ENCODE assay signal across 31 cellular contexts in genomic region chr2:175304541-175304940, GRCh38.
DNase-seq lines count a peak whose midpoint lies in the region; ATAC-seq, FAIRE-seq and TF ChIP-seq lines count a peak whose summit lies in the region.
"Had no signal": no experiment of that assay in that cellular context is flagged by ENCODE, and none has a peak within 500 bp of the region (broad histone marks: within the 10 kb centered on the region; RNA-seq: fewer than 3 reads in every experiment).

No MANE protein-coding gene starts in this region.

- H3K9me3 ChIP-seq in mucosa of descending colon = no peaks in the 10 kb centered on the region
- no peaks in the 10 kb centered on the region for H3K9me3 ChIP-seq in small intestine (ENCODE audit: control insufficient read depth, low read depth)
- H3K9me3 ChIP-seq: A549; BE2C; BLaER1; BLaER1 treated with 17β-estradiol and CSF1 and Interleukin-3, amounts not matched to agents 10 nM and 100 nM; Caco-2 had no signal

- H3K4me3 ChIP-seq in mucosa of descending colon (no peak overlapping the region), small intestine (ENCODE audit: low read depth in 1 of 2, low read length in 2 of 2) (no peak overlapping the region)
- H3K4me3 ChIP-seq: A549; BLaER1; BLaER1 treated with 17β-estradiol and CSF1 and Interleukin-3, amounts not matched to agents 10 nM and 100 nM had no signal

- no peaks in the 10 kb centered on the region for H3K4me1 ChIP-seq in mucosa of descending colon (ENCODE audit: low read depth)
- H3K4me1 ChIP-seq in small intestine (ENCODE audit: control insufficient read depth in 2 of 2, insufficient read depth in 1 of 2, low read depth in 1 of 2, low read length in 1 of 2) = peaks cover 0 to 2% of the 10 kb centered on the region in 2 donors
- H3K4me1 ChIP-seq: A549; BE2C; BLaER1; BLaER1 treated with 17β-estradiol and CSF1 and Interleukin-3, amounts not matched to agents 10 nM and 100 nM; Caco-2 had no signal

- no peak for FAIRE-seq in small intestine (lab: Jason Lieb, UNC)
- FAIRE-seq: A204.1, A549, D721Med had no signal

- no peak for TF ChIP-seq CTCF in mucosa of descending colon (IDR thresholded peaks at IDR 0.05)

- ATAC-seq in mucosa of descending colon (peak; percentile 63), GM19395 (IDR thresholded peaks at IDR 0.05; ENCODE audit: unreplicated experiment) (no peak)
- ATAC-seq: A549; CD8-positive, alpha-beta T cell had no signal

- H3K27ac ChIP-seq in small intestine (ENCODE audit: low read depth in 1 of 2, low read length in 1 of 2) = no peak overlapping the region
- H3K27ac ChIP-seq: 22Rv1; A549; BLaER1; BLaER1 treated with 17β-estradiol and CSF1 and Interleukin-3, amounts not matched to agents 10 nM and 100 nM; C4-2B had no signal

- intact Hi-C loops in mucosa of descending colon (cut with DNase I, micrococcal nuclease) = no loop called here

- DNase-seq in mucosa of descending colon (no peak), small intestine (peak; percentile 62), NCI-H1436 treated with DMSO at 0.1 percent for 48 hours (lab: John Stamatoyannopoulos, UW) (no peak)
- DNase-seq: 8988T; ACHN; AML-193; BE2C; C1 segment of cervical spinal cord; Caco-2; Calu3; CD4-positive, alpha-beta memory T cell; CD4-positive, alpha-beta T cell; CD4-positive, CD25-positive, alpha-beta regulatory T cell; CD8-positive, alpha-beta memory T cell; CD8-positive, alpha-beta T cell; COR-L47; DMS 273 treated with DMSO at 0.1 percent for 48 hours; DMS153; DMS53; DMS79; DMS79 treated with DMSO at 0.1 percent for 48 hours; DND-41; EL had no signal

- H3K27me3 ChIP-seq in small intestine (ENCODE audit: control insufficient read depth in 2 of 2, insufficient read depth in 2 of 2, low read length in 2 of 2) = no peaks in the 10 kb centered on the region
- H3K27me3 ChIP-seq: BE2C; BLaER1; BLaER1 treated with 17β-estradiol and CSF1 and Interleukin-3, amounts not matched to agents 10 nM and 100 nM had no signal

- no peaks in the 10 kb centered on the region for H3K36me3 ChIP-seq in mucosa of descending colon (ENCODE audit: low read depth)
- H3K36me3 ChIP-seq in small intestine (ENCODE audit: control insufficient read depth in 2 of 2, insufficient read depth in 2 of 2, low read length in 2 of 2) = no peaks in the 10 kb centered on the region
- H3K36me3 ChIP-seq: BE2C; BLaER1; BLaER1 treated with 17β-estradiol and CSF1 and Interleukin-3, amounts not matched to agents 10 nM and 100 nM had no signal

- WGBS in small intestine, 3 donors = 54 to 82% (median 64%) methylated on average over 2 of the region's 2 CpGs
